Comparison of ENCODE assay signal across 1 cellular context in the genomic region with DNA sequence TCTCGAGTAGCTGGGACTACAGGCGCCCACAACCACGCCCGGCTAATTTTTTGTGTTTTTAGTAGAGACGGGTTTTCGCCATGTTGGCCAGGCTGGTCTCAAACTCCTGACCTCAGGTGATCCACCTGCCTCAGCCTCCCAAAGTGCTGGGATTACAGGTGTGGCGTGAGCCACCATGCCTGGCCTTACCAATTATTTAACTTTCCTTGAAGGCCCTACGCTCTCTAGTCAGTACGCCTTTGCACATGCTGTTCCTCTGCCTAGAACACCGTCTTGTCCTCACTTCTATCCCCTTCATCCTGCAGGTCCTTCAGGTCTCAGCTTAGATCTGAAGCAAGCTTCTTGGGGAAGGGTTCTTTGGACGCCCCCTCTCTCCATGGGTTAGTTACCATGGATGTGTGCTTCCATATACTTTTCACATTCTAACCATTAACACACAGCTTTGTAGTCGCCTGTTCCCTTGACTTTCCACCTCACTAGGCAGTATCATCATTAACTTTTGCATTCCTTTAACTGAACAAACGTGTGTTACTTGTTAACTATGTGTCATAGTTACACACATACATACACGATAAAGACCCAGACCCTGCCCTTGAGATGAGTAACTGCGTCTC.
TF ChIP-seq lines count a peak whose summit lies in the region.

No MANE protein-coding gene starts in this region.

TF ChIP-seq in K562, 482 proteins besides CTCF, POLR2A, EP300 and RAD21 (continues in another document):
- TF ChIP-seq, protein P1, sequence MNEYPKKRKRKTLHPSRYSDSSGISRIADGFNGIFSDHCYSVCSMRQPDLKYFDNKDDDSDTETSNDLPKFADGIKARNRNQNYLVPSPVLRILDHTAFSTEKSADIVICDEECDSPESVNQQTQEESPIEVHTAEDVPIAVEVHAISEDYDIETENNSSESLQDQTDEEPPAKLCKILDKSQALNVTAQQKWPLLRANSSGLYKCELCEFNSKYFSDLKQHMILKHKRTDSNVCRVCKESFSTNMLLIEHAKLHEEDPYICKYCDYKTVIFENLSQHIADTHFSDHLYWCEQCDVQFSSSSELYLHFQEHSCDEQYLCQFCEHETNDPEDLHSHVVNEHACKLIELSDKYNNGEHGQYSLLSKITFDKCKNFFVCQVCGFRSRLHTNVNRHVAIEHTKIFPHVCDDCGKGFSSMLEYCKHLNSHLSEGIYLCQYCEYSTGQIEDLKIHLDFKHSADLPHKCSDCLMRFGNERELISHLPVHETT (CRISPR knock-in tag; conservative IDR thresholded peaks at IDR 0.05 in 1 of 2, IDR thresholded peaks at IDR 0.05 in 1 of 2), result no peak
- TF ChIP-seq PHB2 (IDR thresholded peaks at IDR 0.05; ENCODE audit: low read depth), result no peak
- no peak for TF ChIP-seq C11orf30 (IDR thresholded peaks at IDR 0.05; ENCODE audit: low read depth)
- TF ChIP-seq ZNF316 (IDR thresholded peaks at IDR 0.05), result no peak
- TF ChIP-seq, protein P2, sequence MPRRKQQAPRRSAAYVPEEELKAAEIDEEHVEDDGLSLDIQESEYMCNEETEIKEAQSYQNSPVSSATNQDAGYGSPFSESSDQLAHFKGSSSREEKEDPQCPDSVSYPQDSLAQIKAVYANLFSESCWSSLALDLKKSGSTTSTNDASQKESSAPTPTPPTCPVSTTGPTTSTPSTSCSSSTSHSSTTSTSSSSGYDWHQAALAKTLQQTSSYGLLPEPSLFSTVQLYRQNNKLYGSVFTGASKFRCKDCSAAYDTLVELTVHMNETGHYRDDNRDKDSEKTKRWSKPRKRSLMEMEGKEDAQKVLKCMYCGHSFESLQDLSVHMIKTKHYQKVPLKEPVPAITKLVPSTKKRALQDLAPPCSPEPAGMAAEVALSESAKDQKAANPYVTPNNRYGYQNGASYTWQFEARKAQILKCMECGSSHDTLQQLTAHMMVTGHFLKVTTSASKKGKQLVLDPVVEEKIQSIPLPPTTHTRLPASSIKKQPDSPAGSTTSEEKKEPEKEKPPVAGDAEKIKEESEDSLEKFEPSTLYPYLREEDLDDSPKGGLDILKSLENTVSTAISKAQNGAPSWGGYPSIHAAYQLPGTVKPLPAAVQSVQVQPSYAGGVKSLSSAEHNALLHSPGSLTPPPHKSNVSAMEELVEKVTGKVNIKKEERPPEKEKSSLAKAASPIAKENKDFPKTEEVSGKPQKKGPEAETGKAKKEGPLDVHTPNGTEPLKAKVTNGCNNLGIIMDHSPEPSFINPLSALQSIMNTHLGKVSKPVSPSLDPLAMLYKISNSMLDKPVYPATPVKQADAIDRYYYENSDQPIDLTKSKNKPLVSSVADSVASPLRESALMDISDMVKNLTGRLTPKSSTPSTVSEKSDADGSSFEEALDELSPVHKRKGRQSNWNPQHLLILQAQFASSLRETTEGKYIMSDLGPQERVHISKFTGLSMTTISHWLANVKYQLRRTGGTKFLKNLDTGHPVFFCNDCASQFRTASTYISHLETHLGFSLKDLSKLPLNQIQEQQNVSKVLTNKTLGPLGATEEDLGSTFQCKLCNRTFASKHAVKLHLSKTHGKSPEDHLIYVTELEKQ (CRISPR knock-in tag; IDR thresholded peaks at IDR 0.05), result no peak
- no peak for TF ChIP-seq ETV6 (IDR thresholded peaks at IDR 0.05; ENCODE audit: borderline replicate concordance in 1 of 2, low read depth in 2 of 2, low read length in 1 of 2)
- no peak for TF ChIP-seq ETV6 (CRISPR knock-in tag; IDR thresholded peaks at IDR 0.05; ENCODE audit: borderline replicate concordance)
- no peak for TF ChIP-seq ZNF143 (CRISPR knock-in tag; IDR thresholded peaks at IDR 0.05)
- no peak for TF ChIP-seq KDM1A (IDR thresholded peaks at IDR 0.05)
- TF ChIP-seq ZNF165 (CRISPR knock-in tag; IDR thresholded peaks at IDR 0.05; ENCODE audit: borderline replicate concordance), result 0 out of 2 replicates have a peak, but pooled peaks have one; percentile 9
- no peak for TF ChIP-seq KLF6 (CRISPR knock-in tag; IDR thresholded peaks at IDR 0.05; ENCODE audit: borderline replicate concordance)
- no peak for TF ChIP-seq PTTG1 (tag; IDR thresholded peaks at IDR 0.05; ENCODE audit: low read depth)
- no peak for TF ChIP-seq YY1 (IDR thresholded peaks at IDR 0.05; ENCODE audit: borderline replicate concordance in 1 of 3, control insufficient read depth in 1 of 3, extremely low read depth in 1 of 3, insufficient read depth in 3 of 3, insufficient read length in 1 of 3, insufficient replicate concordance in 2 of 3, low read depth in 1 of 3, low read length in 2 of 3)
- TF ChIP-seq, protein P3, sequence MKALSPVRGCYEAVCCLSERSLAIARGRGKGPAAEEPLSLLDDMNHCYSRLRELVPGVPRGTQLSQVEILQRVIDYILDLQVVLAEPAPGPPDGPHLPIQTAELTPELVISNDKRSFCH (CRISPR knock-in tag; IDR thresholded peaks at IDR 0.05), result no peak
- TF ChIP-seq, protein P3 (tag; IDR thresholded peaks at IDR 0.05), result no peak
- TF ChIP-seq TAF9B (IDR thresholded peaks at IDR 0.05; ENCODE audit: partially characterized antibody), result no peak
- TF ChIP-seq NFRKB (IDR thresholded peaks at IDR 0.05; ENCODE audit: low read depth), result no peak; the same call in none of the 2 replicates
- TF ChIP-seq, protein P4, sequence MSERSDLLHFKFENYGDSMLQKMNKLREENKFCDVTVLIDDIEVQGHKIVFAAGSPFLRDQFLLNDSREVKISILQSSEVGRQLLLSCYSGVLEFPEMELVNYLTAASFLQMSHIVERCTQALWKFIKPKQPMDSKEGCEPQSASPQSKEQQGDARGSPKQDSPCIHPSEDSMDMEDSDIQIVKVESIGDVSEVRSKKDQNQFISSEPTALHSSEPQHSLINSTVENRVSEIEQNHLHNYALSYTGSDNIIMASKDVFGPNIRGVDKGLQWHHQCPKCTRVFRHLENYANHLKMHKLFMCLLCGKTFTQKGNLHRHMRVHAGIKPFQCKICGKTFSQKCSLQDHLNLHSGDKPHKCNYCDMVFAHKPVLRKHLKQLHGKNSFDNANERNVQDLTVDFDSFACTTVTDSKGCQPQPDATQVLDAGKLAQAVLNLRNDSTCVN (CRISPR knock-in tag; IDR thresholded peaks at IDR 0.05), result peak; percentile 72; the same call in 1 of the 2 replicates
- no peak for TF ChIP-seq EWSR1 (IDR thresholded peaks at IDR 0.05; ENCODE audit: borderline replicate concordance, low read depth, partially characterized antibody)
- no peak for TF ChIP-seq ERF (CRISPR knock-in tag; IDR thresholded peaks at IDR 0.05)
- TF ChIP-seq JUND (IDR thresholded peaks at IDR 0.05; ENCODE audit: borderline replicate concordance, low read depth, low read length), result no peak
- TF ChIP-seq JUND (tag; IDR thresholded peaks at IDR 0.05; ENCODE audit: borderline replicate concordance, low read depth, low read length), result 0 out of 3 replicates have a peak, but pooled peaks have one; percentile 6
- TF ChIP-seq, protein P5, sequence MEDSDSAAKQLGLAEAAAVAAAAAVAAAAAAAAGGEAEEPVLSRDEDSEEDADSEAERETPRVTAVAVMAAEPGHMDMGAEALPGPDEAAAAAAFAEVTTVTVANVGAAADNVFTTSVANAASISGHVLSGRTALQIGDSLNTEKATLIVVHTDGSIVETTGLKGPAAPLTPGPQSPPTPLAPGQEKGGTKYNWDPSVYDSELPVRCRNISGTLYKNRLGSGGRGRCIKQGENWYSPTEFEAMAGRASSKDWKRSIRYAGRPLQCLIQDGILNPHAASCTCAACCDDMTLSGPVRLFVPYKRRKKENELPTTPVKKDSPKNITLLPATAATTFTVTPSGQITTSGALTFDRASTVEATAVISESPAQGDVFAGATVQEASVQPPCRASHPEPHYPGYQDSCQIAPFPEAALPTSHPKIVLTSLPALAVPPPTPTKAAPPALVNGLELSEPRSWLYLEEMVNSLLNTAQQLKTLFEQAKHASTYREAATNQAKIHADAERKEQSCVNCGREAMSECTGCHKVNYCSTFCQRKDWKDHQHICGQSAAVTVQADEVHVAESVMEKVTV (CRISPR knock-in tag; IDR thresholded peaks at IDR 0.05), result peak; percentile 59
- TF ChIP-seq ZNF780A (CRISPR knock-in tag; IDR thresholded peaks at IDR 0.05), result no peak
- no peak for TF ChIP-seq COPS2 (conservative IDR thresholded peaks at IDR 0.05)
- no peak for TF ChIP-seq RBM15 (IDR thresholded peaks at IDR 0.05; ENCODE audit: insufficient read depth, low read length)
- no peak for TF ChIP-seq ZNF274 (IDR thresholded peaks at IDR 0.05; ENCODE audit: borderline replicate concordance, low read depth, low read length)
- no peak for TF ChIP-seq ZNF232 (CRISPR knock-in tag; IDR thresholded peaks at IDR 0.05)
- no peak for TF ChIP-seq TAF15 (IDR thresholded peaks at IDR 0.05; ENCODE audit: low read depth, low read length)
- no peak for TF ChIP-seq SIN3A (IDR thresholded peaks at IDR 0.05; ENCODE audit: borderline replicate concordance in 2 of 2, control insufficient read depth in 1 of 2, low read depth in 2 of 2, low read length in 2 of 2)
- peak; percentile 59; the same call in 1 of the 2 replicates for TF ChIP-seq TAF7 (tag; IDR thresholded peaks at IDR 0.05)
- no peak for TF ChIP-seq HSF4 (CRISPR knock-in tag; IDR thresholded peaks at IDR 0.05; ENCODE audit: borderline replicate concordance)
- TF ChIP-seq FOS (IDR thresholded peaks at IDR 0.05; ENCODE audit: extremely low read depth, insufficient read length), result no peak
- TF ChIP-seq, protein P6, sequence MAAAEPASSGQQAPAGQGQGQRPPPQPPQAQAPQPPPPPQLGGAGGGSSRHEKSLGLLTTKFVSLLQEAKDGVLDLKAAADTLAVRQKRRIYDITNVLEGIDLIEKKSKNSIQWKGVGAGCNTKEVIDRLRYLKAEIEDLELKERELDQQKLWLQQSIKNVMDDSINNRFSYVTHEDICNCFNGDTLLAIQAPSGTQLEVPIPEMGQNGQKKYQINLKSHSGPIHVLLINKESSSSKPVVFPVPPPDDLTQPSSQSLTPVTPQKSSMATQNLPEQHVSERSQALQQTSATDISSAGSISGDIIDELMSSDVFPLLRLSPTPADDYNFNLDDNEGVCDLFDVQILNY (CRISPR knock-in tag; IDR thresholded peaks at IDR 0.05), result 0 out of 2 replicates have a peak, but pooled peaks have one; percentile 63
- peak; percentile 11; the same call in 1 of the 2 replicates for TF ChIP-seq OTX1 (CRISPR knock-in tag; IDR thresholded peaks at IDR 0.05)
- TF ChIP-seq HDGF (IDR thresholded peaks at IDR 0.05), result peak; percentile 86
- TF ChIP-seq NR3C1 (CRISPR knock-in tag; IDR thresholded peaks at IDR 0.05), result no peak
- TF ChIP-seq, protein P7, sequence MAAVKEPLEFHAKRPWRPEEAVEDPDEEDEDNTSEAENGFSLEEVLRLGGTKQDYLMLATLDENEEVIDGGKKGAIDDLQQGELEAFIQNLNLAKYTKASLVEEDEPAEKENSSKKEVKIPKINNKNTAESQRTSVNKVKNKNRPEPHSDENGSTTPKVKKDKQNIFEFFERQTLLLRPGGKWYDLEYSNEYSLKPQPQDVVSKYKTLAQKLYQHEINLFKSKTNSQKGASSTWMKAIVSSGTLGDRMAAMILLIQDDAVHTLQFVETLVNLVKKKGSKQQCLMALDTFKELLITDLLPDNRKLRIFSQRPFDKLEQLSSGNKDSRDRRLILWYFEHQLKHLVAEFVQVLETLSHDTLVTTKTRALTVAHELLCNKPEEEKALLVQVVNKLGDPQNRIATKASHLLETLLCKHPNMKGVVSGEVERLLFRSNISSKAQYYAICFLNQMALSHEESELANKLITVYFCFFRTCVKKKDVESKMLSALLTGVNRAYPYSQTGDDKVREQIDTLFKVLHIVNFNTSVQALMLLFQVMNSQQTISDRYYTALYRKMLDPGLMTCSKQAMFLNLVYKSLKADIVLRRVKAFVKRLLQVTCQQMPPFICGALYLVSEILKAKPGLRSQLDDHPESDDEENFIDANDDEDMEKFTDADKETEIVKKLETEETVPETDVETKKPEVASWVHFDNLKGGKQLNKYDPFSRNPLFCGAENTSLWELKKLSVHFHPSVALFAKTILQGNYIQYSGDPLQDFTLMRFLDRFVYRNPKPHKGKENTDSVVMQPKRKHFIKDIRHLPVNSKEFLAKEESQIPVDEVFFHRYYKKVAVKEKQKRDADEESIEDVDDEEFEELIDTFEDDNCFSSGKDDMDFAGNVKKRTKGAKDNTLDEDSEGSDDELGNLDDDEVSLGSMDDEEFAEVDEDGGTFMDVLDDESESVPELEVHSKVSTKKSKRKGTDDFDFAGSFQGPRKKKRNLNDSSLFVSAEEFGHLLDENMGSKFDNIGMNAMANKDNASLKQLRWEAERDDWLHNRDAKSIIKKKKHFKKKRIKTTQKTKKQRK (IDR thresholded peaks at IDR 0.05; ENCODE audit: borderline replicate concordance, low read depth, low read length), result no peak
- no peak for TF ChIP-seq STAT5B (CRISPR knock-in tag; IDR thresholded peaks at IDR 0.05)
- TF ChIP-seq DPF2 (IDR thresholded peaks at IDR 0.05), result peak; percentile 52; the same call in 1 of the 2 replicates
- no peak for TF ChIP-seq EGR1 (conservative IDR thresholded peaks at IDR 0.05)
- TF ChIP-seq MEF2D (tag; conservative IDR thresholded peaks at IDR 0.05; ENCODE audit: low read depth), result 0 out of 2 replicates have a peak, but pooled peaks have one; percentile 22
- no peak for TF ChIP-seq ZNF583 (CRISPR knock-in tag; IDR thresholded peaks at IDR 0.05)
- no peak for TF ChIP-seq NUFIP1 (IDR thresholded peaks at IDR 0.05; ENCODE audit: partially characterized antibody)
- TF ChIP-seq ARNT (IDR thresholded peaks at IDR 0.05), result no peak; a peak in 1 of 4 replicates
- TF ChIP-seq JUN (IDR thresholded peaks at IDR 0.05; ENCODE audit: borderline replicate concordance, low read depth, low read length), result no peak
- TF ChIP-seq JUN (CRISPR knock-in tag; IDR thresholded peaks at IDR 0.05; ENCODE audit: borderline replicate concordance), result no peak
- TF ChIP-seq BDP1 (IDR thresholded peaks at IDR 0.05; ENCODE audit: insufficient read depth, insufficient read length), result no peak
- no peak for TF ChIP-seq RBM14 (IDR thresholded peaks at IDR 0.05; ENCODE audit: borderline replicate concordance, insufficient read depth, low read depth, low read length)
